17 cellular contexts compared by ENCODE assay signal in genomic region chr17:48459070-48459469, GRCh38. TPM values are rescaled to one million over a fixed set of nuclear protein-coding genes. Genes with fewer than 3 reads are reported as not detected.
"Had no signal": no experiment of that assay in that cellular context is flagged by ENCODE, and none has a peak within 500 bp of the region (broad histone marks: within the 10 kb centered on the region; RNA-seq: fewer than 3 reads in every experiment).

No MANE protein-coding gene starts in this region.

- H3K4me3 ChIP-seq: dorsolateral prefrontal cortex, right atrium auricular region, skin epidermis had no signal

- H3K4me3 Mint-ChIP-seq: activated naive CD8-positive, alpha-beta T cell treated with anti-CD3 and anti-CD28 coated beads, Interleukin-2, amount 10 ng/mL, durations not matched to agents 7 days and 5 days; stimulated activated memory B cell treated with anti-CD40 and anti-IgM and Interleukin-4, amounts not matched to agents 10 μg/mL and 1 μg/mL and 100 μg/mL, for 72 hours had no signal

- H3K36me3 ChIP-seq: right atrium auricular region had no signal

- H3K9me3 Mint-ChIP-seq: activated naive CD8-positive, alpha-beta T cell treated with anti-CD3 and anti-CD28 coated beads, Interleukin-2, amount 10 ng/mL, durations not matched to agents 7 days and 5 days had no signal

- H3K27ac Mint-ChIP-seq: activated naive CD8-positive, alpha-beta T cell treated with anti-CD3 and anti-CD28 coated beads, Interleukin-2, amount 10 ng/mL, durations not matched to agents 7 days and 5 days; naive B cell; stimulated activated memory B cell treated with anti-CD40 and anti-IgM and Interleukin-4, amounts not matched to agents 10 μg/mL and 1 μg/mL and 100 μg/mL, for 72 hours had no signal

- H3K36me3 Mint-ChIP-seq: naive B cell; stimulated activated memory B cell treated with anti-CD40 and anti-IgM and Interleukin-4, amounts not matched to agents 10 μg/mL and 1 μg/mL and 100 μg/mL, for 72 hours had no signal

- ATAC-seq: esophagus mucosa; stimulated activated memory B cell treated with anti-CD40 and anti-IgM and Interleukin-4, amounts not matched to agents 10 μg/mL and 1 μg/mL and 100 μg/mL, for 72 hours had no signal

- DNase-seq: activated CD4-positive, alpha-beta T cell treated with anti-CD3 and anti-CD28 coated beads for 4 hours; activated CD8-positive, alpha-beta memory T cell treated with anti-CD3 and anti-CD28 coated beads, Interleukin-2, amount 50 U/mL, for 4 hours; activated effector memory CD4-positive, alpha-beta T cell treated with Interleukin-2 at 50 U/mL for 16 hours; activated naive CD8-positive, alpha-beta T cell treated with anti-CD3 and anti-CD28 coated beads, Interleukin-2, amount 10 ng/mL, durations not matched to agents 7 days and 5 days; anterior cingulate cortex; dorsolateral prefrontal cortex; head of caudate nucleus; naive B cell; substantia nigra; trophoblast cell had no signal

- H3K27ac ChIP-seq: dorsolateral prefrontal cortex, right atrium auricular region, skin epidermis had no signal

RNA-seq across cellular contexts. Expression of gene SKAP1, which starts 29.1 kb away (rescaled TPM):
- total RNA-seq: chondrocyte, fibroblast of villous mesenchyme, lung microvascular endothelial cell, right atrium auricular region had no signal
